ENCODE assay signal across 1 cellular context in genomic region chr13:27636624-27637288, GRCh38.
TF ChIP-seq lines count a peak whose summit lies in the region.

No MANE protein-coding gene starts in this region.

TF ChIP-seq in endothelial cell of umbilical vein, 7 proteins besides CTCF, POLR2A, EP300 and RAD21:
- TF ChIP-seq GATA2 (IDR thresholded peaks at IDR 0.05; ENCODE audit: insufficient read depth, insufficient read length, low read depth, low read length): peak; percentile 66
- TF ChIP-seq MYC (IDR thresholded peaks at IDR 0.05; ENCODE audit: low read depth, low read length): no peak
